8 cellular contexts compared by ENCODE assay signal in genomic region chr9:15211160-15211993, GRCh38.
DNase-seq lines count a peak whose midpoint lies in the region; ATAC-seq and TF ChIP-seq lines count a peak whose summit lies in the region.

No MANE protein-coding gene starts in this region.

- ATAC-seq in HG02798 (IDR thresholded peaks at IDR 0.05; ENCODE audit: poor library complexity, unreplicated experiment) (peak; percentile 81), left lobe of liver (peak; percentile 97)

- H3K4me3 ChIP-seq in WI38 (ENCODE audit: low read depth, low read length) (no peak overlapping the region), choroid plexus epithelial cell (ENCODE audit: low read depth, low read length) (no peak overlapping the region)

- peak; percentile 2 for DNase-seq in NK-92 treated with Interleukin-12 subunit alpha and Interleukin-12 subunit beta, amount 100 ng/mL, for 24 hours (lab: John Stamatoyannopoulos, UW)
- DNase-seq in NK-92 (lab: John Stamatoyannopoulos, UW; ENCODE audit: unreplicated experiment) (no peak), NCI-H2107 (lab: John Stamatoyannopoulos, UW) (peak; percentile 24), choroid plexus epithelial cell (ENCODE audit: low read depth) (peak; percentile 90), left lobe of liver (ENCODE audit: low spot score) (no peak)
- DNase-seq in stimulated activated CD4-positive, alpha-beta T cell treated with anti-CD3 and anti-CD28 coated beads, TNF-alpha, amount 100 ng/mL, for 24 hours (ENCODE audit: low read depth in 3 of 3), result peak; percentile 21 to 65 (median 29)

- peak; percentile 85 for TF ChIP-seq CTCF in WI38 (IDR thresholded peaks at IDR 0.05; ENCODE audit: low read depth, low read length)
- TF ChIP-seq CTCF in choroid plexus epithelial cell (conservative IDR thresholded peaks at IDR 0.05; ENCODE audit: low read depth, low read length), result peak; percentile 94

Comparison
In these comparisons a context has a peak if more than half of its experiments do, and no peak if none do; other contexts are left out.
1. DNase-seq: peak in NK-92 treated with Interleukin-12 subunit alpha and Interleukin-12 subunit beta, amount 100 ng/mL, for 24 hours (single experiment), NCI-H2107 (single experiment), choroid plexus epithelial cell (single experiment) and stimulated activated CD4-positive, alpha-beta T cell treated with anti-CD3 and anti-CD28 coated beads, TNF-alpha, amount 100 ng/mL, for 24 hours (3 of 3); none in NK-92 (single experiment) and left lobe of liver (single experiment).